In the genomic region with DNA sequence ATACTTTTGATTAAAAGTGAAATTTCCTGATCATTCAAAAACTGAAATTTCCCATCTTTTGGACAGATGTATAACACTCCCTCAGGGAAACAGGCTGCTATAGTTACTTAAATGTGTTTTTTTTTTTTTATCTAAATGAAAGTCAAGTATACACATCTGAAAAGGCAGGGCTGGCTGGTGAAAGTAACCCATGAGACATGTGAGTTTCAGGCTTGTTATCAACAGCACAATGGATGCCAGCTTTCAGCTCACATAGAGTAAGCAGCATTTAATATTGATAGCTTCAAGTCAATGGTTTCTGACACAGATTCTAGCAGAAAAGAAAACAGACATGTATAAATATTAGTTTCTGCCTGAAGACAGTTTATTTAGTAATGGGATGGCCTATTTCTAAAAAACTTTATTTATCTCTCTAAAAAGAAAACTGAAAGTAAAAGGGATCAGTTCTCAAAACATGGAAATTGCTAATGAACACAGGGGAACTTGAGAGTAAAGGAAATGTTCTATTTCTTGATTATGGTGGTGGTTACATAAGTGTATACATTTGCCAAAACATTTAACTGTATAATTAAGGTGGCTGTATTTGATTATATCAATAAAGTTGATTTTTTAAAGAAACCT, we compare ENCODE assay signal across 11 cellular contexts.
DNase-seq lines count a peak whose midpoint lies in the region; ATAC-seq and TF ChIP-seq lines count a peak whose summit lies in the region.
"Had no signal": no experiment of that assay in that cellular context is flagged by ENCODE, and none has a peak within 500 bp of the region (broad histone marks: within the 10 kb centered on the region; RNA-seq: fewer than 3 reads in every experiment).

No MANE protein-coding gene starts in this region.

- H3K27ac ChIP-seq in coronary artery = no peak overlapping the region
- H3K27ac ChIP-seq in substantia nigra (ENCODE audit: low read depth, low read length, poor library complexity, severe bottlenecking) = no peak overlapping the region

- DNase-seq in CD1c-positive myeloid dendritic cell (ENCODE audit: extremely low spot score) = peak; percentile 13
- no peak for DNase-seq in coronary artery (ENCODE audit: low spot score)
- DNase-seq in islet precursor cell = no peak
- no peak for DNase-seq in activated CD4-positive, alpha-beta T cell treated with anti-CD3 and anti-CD28 coated beads for 1 hour
- no peak for DNase-seq in NCI-H1436 treated with DMSO at 0.1 percent for 48 hours (lab: John Stamatoyannopoulos, UW)
- no peak for DNase-seq in substantia nigra (lab: John Stamatoyannopoulos, UW)
- DNase-seq: amygdala, NCI-H526 had no signal

- ATAC-seq in GM19351 (IDR thresholded peaks at IDR 0.05; ENCODE audit: unreplicated experiment) (peak; percentile 89), HG03097 (IDR thresholded peaks at IDR 0.05; ENCODE audit: low FRiP score, unreplicated experiment) (peak; percentile 73)
- ATAC-seq: stimulated activated memory B cell treated with anti-CD40 and anti-IgM and Interleukin-4, amounts not matched to agents 10 μg/mL and 1 μg/mL and 100 μg/mL, for 72 hours had no signal

- peak overlapping the region; percentile 18 for H3K4me3 ChIP-seq in coronary artery

- TF ChIP-seq CTCF in coronary artery (IDR thresholded peaks at IDR 0.05) = no peak
